Comparison of ENCODE assay signal across 8 cellular contexts in genomic region chr14:75418779-75419768, GRCh38. TPM values are rescaled to one million over a fixed set of nuclear protein-coding genes. Genes with fewer than 3 reads are reported as not detected.
DNase-seq lines count a peak whose midpoint lies in the region; FAIRE-seq and TF ChIP-seq lines count a peak whose summit lies in the region.

No MANE protein-coding gene starts in this region.

- H3K27ac ChIP-seq in mesenchymal stem cell (ENCODE audit: low read length, poor library complexity, severe bottlenecking) (no peak overlapping the region), kidney (ENCODE audit: low read depth in 2 of 2, low read length in 2 of 2) (no peak overlapping the region)

- H3K4me2 ChIP-seq in Loucy (ENCODE audit: low read depth, low read length, poor library complexity, severe bottlenecking) (peak overlapping the region; percentile 78), mesenchymal stem cell (ENCODE audit: low read length, poor library complexity, severe bottlenecking) (peak overlapping the region; percentile 4)

- no peak overlapping the region for H2AK5ac ChIP-seq in mesenchymal stem cell (ENCODE audit: low read length, severe bottlenecking)

- TF ChIP-seq CTCF in Loucy (conservative IDR thresholded peaks at IDR 0.05; ENCODE audit: low read length) (no peak), kidney (IDR thresholded peaks at IDR 0.05; ENCODE audit: borderline replicate concordance, extremely low read depth, insufficient read depth) (no peak)

- no peak for FAIRE-seq in kidney (lab: Jason Lieb, UNC)

- CTCF ChIA-PET in activated naive CD4-positive, alpha-beta T cell treated with anti-CD3 and anti-CD28 coated beads, Interleukin-2, amount 10 ng/mL, durations not matched to agents 7 days and 5 days (lab: Charles Lee): interaction anchor here (1.2 to 1.5 kb wide), 2 partner anchors 9 to 16 kb away, joined by 3 read pairs; partner anchors contain the start of gene JDP2

- no peak overlapping the region for H2BK120ac ChIP-seq in mesenchymal stem cell (ENCODE audit: low read depth, low read length)

- H3K9me2 ChIP-seq in Loucy (replicated peaks; ENCODE audit: low read depth, low read length): no peaks in the 10 kb centered on the region

- H3K36me3 ChIP-seq in Loucy (ENCODE audit: insufficient read depth, low read length): no peaks in the 10 kb centered on the region
- no peaks in the 10 kb centered on the region for H3K36me3 ChIP-seq in mesenchymal stem cell (ENCODE audit: control insufficient read depth in 1 of 2, insufficient read depth in 2 of 2, low read depth in 1 of 2, low read length in 2 of 2)
- H3K36me3 ChIP-seq in kidney (ENCODE audit: control insufficient read depth in 1 of 2, insufficient read depth in 2 of 2, low read length in 2 of 2): no peaks in the 10 kb centered on the region

- H3K9me3 ChIP-seq in Loucy (ENCODE audit: insufficient read depth, low read depth, low read length) (no peaks in the 10 kb centered on the region), mesenchymal stem cell (ENCODE audit: control insufficient read depth, low read length) (no peaks in the 10 kb centered on the region), kidney (ENCODE audit: control insufficient read depth in 1 of 2, low read length in 2 of 2) (peaks cover 0 to 3% of the 10 kb centered on the region in 2 donors)

- WGBS in mesenchymal stem cell: 30% methylated on average over 12 of the region's 16 CpGs

- peak overlapping the region; percentile 75 for H3K27ac Mint-ChIP-seq in activated naive CD4-positive, alpha-beta T cell treated with anti-CD3 and anti-CD28 coated beads, Interleukin-2, amount 10 ng/mL, durations not matched to agents 7 days and 5 days

- H2BK12ac ChIP-seq in mesenchymal stem cell (ENCODE audit: low read length in 2 of 2): peak overlapping the region in 1 of 2 experiments; percentile 77

- no peaks in the 10 kb centered on the region for H3K79me2 ChIP-seq in Loucy (ENCODE audit: insufficient read depth, low read length)

- H3K9ac ChIP-seq in Loucy (ENCODE audit: low read depth, low read length, poor library complexity, severe bottlenecking): peak overlapping the region; percentile 61
- H3K9ac ChIP-seq in mesenchymal stem cell (ENCODE audit: low read length): no peak overlapping the region
- H3K9ac ChIP-seq in kidney (ENCODE audit: low read length in 2 of 2): peak overlapping the region in 1 of 2 donors; percentile 5

- H3K23ac ChIP-seq in mesenchymal stem cell (ENCODE audit: low read length in 2 of 2): no peak overlapping the region

- H4K8ac ChIP-seq in mesenchymal stem cell (ENCODE audit: low read length): peak overlapping the region; percentile 4

- H3K4me1 Mint-ChIP-seq in activated naive CD4-positive, alpha-beta T cell treated with anti-CD3 and anti-CD28 coated beads, Interleukin-2, amount 10 ng/mL, durations not matched to agents 7 days and 5 days: peaks cover 24% of the 10 kb centered on the region

- H3F3A ChIP-seq in Loucy (ENCODE audit: low read depth): no peaks in the 10 kb centered on the region

- H3K18ac ChIP-seq in mesenchymal stem cell (ENCODE audit: low read depth in 1 of 2, low read length in 2 of 2): peak overlapping the region; percentile 43 to 45

- intact Hi-C loops in posterior cingulate gyrus (cut with DNase I) (no loop called here), kidney (cut with DNase I) (no loop called here)

- no peak overlapping the region for H3K4me3 Mint-ChIP-seq in activated naive CD4-positive, alpha-beta T cell treated with anti-CD3 and anti-CD28 coated beads, Interleukin-2, amount 10 ng/mL, durations not matched to agents 7 days and 5 days

- H3K4me1 ChIP-seq in Loucy (ENCODE audit: insufficient read depth, low read length, poor library complexity, severe bottlenecking) (peaks cover 37% of the 10 kb centered on the region), mesenchymal stem cell (ENCODE audit: control insufficient read depth, insufficient read depth, low read depth, low read length) (peaks cover 5% of the 10 kb centered on the region), kidney (ENCODE audit: control insufficient read depth in 1 of 2, insufficient read depth in 1 of 2, low read depth in 1 of 2, low read length in 2 of 2) (peaks cover 0 to 2% of the 10 kb centered on the region in 2 donors)

- H3K27me3 ChIP-seq in Loucy (ENCODE audit: insufficient read depth, low read length, poor library complexity, severe bottlenecking) (no peaks in the 10 kb centered on the region), mesenchymal stem cell (ENCODE audit: control insufficient read depth in 1 of 2, insufficient read depth in 1 of 2, low read length in 2 of 2) (no peaks in the 10 kb centered on the region)

- no peak overlapping the region for H3K4ac ChIP-seq in mesenchymal stem cell (ENCODE audit: low read depth in 1 of 2, low read length in 2 of 2)

- H3K79me1 ChIP-seq in mesenchymal stem cell (replicated peaks; ENCODE audit: low read length, poor library complexity, severe bottlenecking): no peaks in the 10 kb centered on the region

- no peaks in the 10 kb centered on the region for H3K36me3 Mint-ChIP-seq in activated naive CD4-positive, alpha-beta T cell treated with anti-CD3 and anti-CD28 coated beads, Interleukin-2, amount 10 ng/mL, durations not matched to agents 7 days and 5 days

- H3K14ac ChIP-seq in mesenchymal stem cell (ENCODE audit: low read length in 2 of 2): peak overlapping the region in 1 of 2 experiments; percentile 87

- H2BK5ac ChIP-seq in mesenchymal stem cell (ENCODE audit: low read depth, low read length, poor library complexity, severe bottlenecking): no peak overlapping the region

- peak; percentile 34 for DNase-seq in stimulated activated naive CD4-positive, alpha-beta T cell treated with Interleukin-2 at 50 U/mL for 16 hours (lab: John Stamatoyannopoulos, UW)
- no peak for DNase-seq in stimulated activated naive CD4-positive, alpha-beta T cell (lab: John Stamatoyannopoulos, UW)
- DNase-seq in activated naive CD4-positive, alpha-beta T cell treated with anti-CD3 and anti-CD28 coated beads, Interleukin-2, amount 10 ng/mL, durations not matched to agents 7 days and 5 days: peak; percentile 71
- DNase-seq in mesenchymal stem cell (no peak), ureter (ENCODE audit: low spot score) (no peak), posterior cingulate gyrus (no peak), kidney (no peak)

- H2BK15ac ChIP-seq in mesenchymal stem cell (ENCODE audit: low read depth, poor library complexity, severe bottlenecking): no peak overlapping the region

- H2AFZ ChIP-seq in Loucy (ENCODE audit: low read length) (peak overlapping the region; percentile 32), mesenchymal stem cell (ENCODE audit: low read depth, low read length) (no peak overlapping the region)

- H3K4me3 ChIP-seq in Loucy (ENCODE audit: low read length, poor library complexity, severe bottlenecking) (peak overlapping the region; percentile 62), mesenchymal stem cell (ENCODE audit: insufficient read depth in 1 of 2, low read depth in 1 of 2, low read length in 2 of 2) (no peak overlapping the region), kidney (ENCODE audit: low read length in 2 of 2) (peak overlapping the region in 1 of 2 donors; percentile 36)

- peaks cover 2% of the 10 kb centered on the region for H3K27me3 Mint-ChIP-seq in activated naive CD4-positive, alpha-beta T cell treated with anti-CD3 and anti-CD28 coated beads, Interleukin-2, amount 10 ng/mL, durations not matched to agents 7 days and 5 days

- no peak overlapping the region for H4K91ac ChIP-seq in mesenchymal stem cell (ENCODE audit: low read length)

- H3K9me3 Mint-ChIP-seq in activated naive CD4-positive, alpha-beta T cell treated with anti-CD3 and anti-CD28 coated beads, Interleukin-2, amount 10 ng/mL, durations not matched to agents 7 days and 5 days: peaks cover under 1% of the 10 kb centered on the region

- H4K20me1 ChIP-seq in Loucy (ENCODE audit: insufficient read depth, low read length, poor library complexity, severe bottlenecking): no peaks in the 10 kb centered on the region

RNA-seq across cellular contexts. Expression of gene JDP2, which starts 8.7 kb away (rescaled TPM):
- 63.4 TPM for polyA plus RNA-seq in mesenchymal stem cell (2013, experiment 1 of 2)
- 61.6 TPM for polyA plus RNA-seq in mesenchymal stem cell (2013, experiment 2 of 2)
- total RNA-seq in ureter (43.2 TPM), kidney (33.4 TPM)
- polyA plus RNA-seq in kidney (ENCODE audit: insufficient read depth, low read depth, low replicate concordance): 20.1 TPM

Comparison
In these comparisons a context has a peak if more than half of its experiments do, and no peak if none do; other contexts are left out.
1. DNase-seq: peak in stimulated activated naive CD4-positive, alpha-beta T cell treated with Interleukin-2 at 50 U/mL for 16 hours (single experiment) and activated naive CD4-positive, alpha-beta T cell treated with anti-CD3 and anti-CD28 coated beads, Interleukin-2, amount 10 ng/mL, durations not matched to agents 7 days and 5 days (single experiment); none in stimulated activated naive CD4-positive, alpha-beta T cell (0 of 6), mesenchymal stem cell (single experiment), ureter (single experiment), posterior cingulate gyrus (0 of 10) and kidney (single experiment).